In genomic region chr10:91006001-91006751, GRCh38 we compare ENCODE assay signal across 8 cellular contexts.
A peak's percentile ranks its signal among the peaks of the same experiment; 100 is the strongest.
DNase-seq lines count a peak whose midpoint lies in the region; ATAC-seq and TF ChIP-seq lines count a peak whose summit lies in the region.

No MANE protein-coding gene starts in this region.

- H3K9me3 ChIP-seq in heart left ventricle: no peaks in the 10 kb centered on the region

- no peak overlapping the region for H3K4me3 ChIP-seq in heart left ventricle

- H3K4me1 ChIP-seq in heart left ventricle: peaks cover 0 to 13% (median 8%) of the 10 kb centered on the region in 12 donors

- TF ChIP-seq POLR2A in heart left ventricle (IDR thresholded peaks at IDR 0.05): no peak

- peaks cover 7% of the 10 kb centered on the region for H3K9me3 Mint-ChIP-seq in activated naive CD8-positive, alpha-beta T cell treated with anti-CD3 and anti-CD28 coated beads for 36 hours

- TF ChIP-seq CTCF in heart left ventricle (IDR thresholded peaks at IDR 0.05): peak; percentile 87 to 98 (median 94)

- H3K4me3 Mint-ChIP-seq in activated naive CD8-positive, alpha-beta T cell treated with anti-CD3 and anti-CD28 coated beads for 36 hours: peak overlapping the region; percentile 23

- H3K4me1 Mint-ChIP-seq in activated naive CD8-positive, alpha-beta T cell treated with anti-CD3 and anti-CD28 coated beads for 36 hours: peaks cover 42% of the 10 kb centered on the region

- no peaks in the 10 kb centered on the region for H3K36me3 ChIP-seq in heart left ventricle

- no peaks in the 10 kb centered on the region for H3K27me3 Mint-ChIP-seq in activated naive CD8-positive, alpha-beta T cell treated with anti-CD3 and anti-CD28 coated beads for 36 hours

- peak; percentile 46 for ATAC-seq in GM21528 (IDR thresholded peaks at IDR 0.05; ENCODE audit: low FRiP score, unreplicated experiment)
- ATAC-seq in heart left ventricle: peak; percentile 53 to 85 (median 71)
- peak; percentile 98 for ATAC-seq in sciatic nerve

- peak overlapping the region; percentile 80 for H3K27ac Mint-ChIP-seq in activated naive CD8-positive, alpha-beta T cell treated with anti-CD3 and anti-CD28 coated beads for 36 hours

- no peaks in the 10 kb centered on the region for H3K27me3 ChIP-seq in heart left ventricle

- H3K27ac ChIP-seq in heart left ventricle: peak overlapping the region in 9 of 12 donors; percentile 6 to 53 (median 36)

- intact Hi-C loops in heart left ventricle (cut with DNase I): loop anchor here in 7 of 10 donors (2.0 to 10.0 kb wide), 4 partner anchors 79 to 246 kb away; no protein-coding TSS in a partner anchor
- intact Hi-C loops in sciatic nerve (cut with DNase I): loop anchor here (10.0 kb wide), 1 partner anchor 239 kb away; no protein-coding TSS in a partner anchor

- peaks cover 6% of the 10 kb centered on the region for H3K36me3 Mint-ChIP-seq in activated naive CD8-positive, alpha-beta T cell treated with anti-CD3 and anti-CD28 coated beads for 36 hours

- DNase-seq in DMS153 treated with DMSO at 0.1 percent for 48 hours (lab: John Stamatoyannopoulos, UW; ENCODE audit: unreplicated experiment): peak; percentile 67
- peak; percentile 60 to 78 for DNase-seq in Kasumi-1 (lab: John Stamatoyannopoulos, UW)
- DNase-seq in SKM-1 treated with dmso at 0.1 percent for 144 hours (lab: John Stamatoyannopoulos, UW; ENCODE audit: unreplicated experiment): peak; percentile 46
- DNase-seq in activated naive CD8-positive, alpha-beta T cell treated with anti-CD3 and anti-CD28 coated beads for 36 hours: peak; percentile 60
- peak in 4 of 5 donors; percentile 33 to 58 (median 44) for DNase-seq in heart left ventricle
- peak; percentile 77 for DNase-seq in sciatic nerve (ENCODE audit: low spot score)
- no peak for DNase-seq in HuH-7.5 (ENCODE audit: low spot score)

- WGBS in heart left ventricle, 4 donors: 20 to 30% (median 26%) methylated on average over 2 of the region's 2 CpGs

Comparison
In these comparisons a context has a peak if more than half of its experiments do, and no peak if none do; other contexts are left out.
1. ATAC-seq: peak in every context shown above with its lines; median percentile 98 in sciatic nerve; 71 in heart left ventricle; 46 in GM21528.